19 cellular contexts compared by ENCODE assay signal in the genomic region with DNA sequence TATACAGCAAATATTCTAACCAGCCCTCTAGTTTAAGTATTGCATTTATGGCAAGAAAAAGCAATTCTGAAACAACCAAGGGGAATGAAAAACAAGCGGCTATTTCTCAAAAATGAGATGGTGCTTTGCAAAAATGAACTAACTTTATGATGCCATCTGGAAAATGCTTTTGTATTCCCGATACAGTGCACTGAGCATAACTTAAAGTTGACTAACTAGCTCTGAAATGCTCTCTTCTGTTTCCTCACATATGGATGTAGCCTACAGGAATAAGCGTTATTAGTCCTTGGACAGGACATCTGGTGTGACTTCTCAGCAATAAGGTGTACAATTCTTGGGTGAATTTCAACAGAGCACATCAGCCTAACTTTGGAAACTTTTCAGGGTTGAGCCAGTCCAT.
DNase-seq lines count a peak whose midpoint lies in the region; ATAC-seq, FAIRE-seq and TF ChIP-seq lines count a peak whose summit lies in the region.
"Had no signal": no experiment of that assay in that cellular context is flagged by ENCODE, and none has a peak within 500 bp of the region (broad histone marks: within the 10 kb centered on the region; RNA-seq: fewer than 3 reads in every experiment).

No MANE protein-coding gene starts in this region.

- no peaks in the 10 kb centered on the region for H3K9me3 ChIP-seq in astrocyte (ENCODE audit: insufficient read depth, low read depth, low read length)
- H3K9me3 ChIP-seq in smooth muscle cell (replicated peaks; ENCODE audit: low read depth), result no peaks in the 10 kb centered on the region
- H3K9me3 ChIP-seq: BLaER1 treated with 17β-estradiol and CSF1 and Interleukin-3, amounts not matched to agents 10 nM and 100 nM had no signal

- no peaks in the 10 kb centered on the region for H3K79me2 ChIP-seq in astrocyte (ENCODE audit: insufficient read depth, low read length)
- no peaks in the 10 kb centered on the region for H3K79me2 ChIP-seq in smooth muscle cell (ENCODE audit: low read depth)

- H3K27me3 ChIP-seq in astrocyte (ENCODE audit: insufficient read depth, low read length) (no peaks in the 10 kb centered on the region), smooth muscle cell (ENCODE audit: low read depth) (no peaks in the 10 kb centered on the region)
- H3K27me3 ChIP-seq: BLaER1 treated with 17β-estradiol and CSF1 and Interleukin-3, amounts not matched to agents 10 nM and 100 nM had no signal

- H2AFZ ChIP-seq in astrocyte (ENCODE audit: low read depth, low read length), result no peak overlapping the region
- no peak overlapping the region for H2AFZ ChIP-seq in smooth muscle cell (ENCODE audit: low read depth)
- H2AFZ ChIP-seq: GM23338 had no signal

- no peaks in the 10 kb centered on the region for H3F3A ChIP-seq in smooth muscle cell (ENCODE audit: low read depth)

- no peak overlapping the region for H3K27ac Mint-ChIP-seq in astrocyte (ENCODE audit: unreplicated experiment)
- H3K27ac Mint-ChIP-seq in activated T-helper 2 cell treated with anti-CD3 and anti-CD28 coated beads, Interferon-gamma antibody, Interleukin-2, Interleukin-4, amounts not matched to agents 10 μg/mL and 5 μg/mL and 100 μg/mL, durations not matched to agents 14 hours and 24 hours and 36 hours, result no peak overlapping the region
- H3K27ac Mint-ChIP-seq: B cell; CD8-positive, alpha-beta T cell; GM23338 had no signal

- intact Hi-C loops in activated T-helper 2 cell treated with anti-CD3 and anti-CD28 coated beads, Interferon-gamma antibody, Interleukin-2, Interleukin-4, amounts not matched to agents 10 μg/mL and 5 μg/mL and 100 μg/mL, durations not matched to agents 14 hours and 24 hours and 36 hours (cut with micrococcal nuclease), result no loop called here

- H3K4me2 ChIP-seq in astrocyte (ENCODE audit: low read length) (peak overlapping the region; percentile 31), smooth muscle cell (peak overlapping the region; percentile 33)
- H3K4me2 ChIP-seq: BLaER1 treated with 17β-estradiol and CSF1 and Interleukin-3, amounts not matched to agents 10 nM and 100 nM; GM23338 had no signal

- ATAC-seq in HG02588 (IDR thresholded peaks at IDR 0.05; ENCODE audit: unreplicated experiment), result no peak
- ATAC-seq: CD8-positive, alpha-beta T cell; GM23338 had no signal

- H3K36me3 Mint-ChIP-seq in astrocyte (ENCODE audit: low read depth, unreplicated experiment), result no peaks in the 10 kb centered on the region
- no peaks in the 10 kb centered on the region for H3K36me3 Mint-ChIP-seq in activated T-helper 2 cell treated with anti-CD3 and anti-CD28 coated beads, Interferon-gamma antibody, Interleukin-2, Interleukin-4, amounts not matched to agents 10 μg/mL and 5 μg/mL and 100 μg/mL, durations not matched to agents 14 hours and 24 hours and 36 hours (ENCODE audit: low read depth)
- H3K36me3 Mint-ChIP-seq: CD8-positive, alpha-beta T cell; IgD-negative memory B cell had no signal

- H3K27me3 Mint-ChIP-seq in astrocyte (ENCODE audit: low read depth, unreplicated experiment), result no peaks in the 10 kb centered on the region
- H3K27me3 Mint-ChIP-seq in activated T-helper 2 cell treated with anti-CD3 and anti-CD28 coated beads, Interferon-gamma antibody, Interleukin-2, Interleukin-4, amounts not matched to agents 10 μg/mL and 5 μg/mL and 100 μg/mL, durations not matched to agents 14 hours and 24 hours and 36 hours (ENCODE audit: low read depth), result no peaks in the 10 kb centered on the region
- H3K27me3 Mint-ChIP-seq: B cell had no signal

- H3K9me3 Mint-ChIP-seq in astrocyte (ENCODE audit: unreplicated experiment), result no peaks in the 10 kb centered on the region
- no peaks in the 10 kb centered on the region for H3K9me3 Mint-ChIP-seq in activated T-helper 2 cell treated with anti-CD3 and anti-CD28 coated beads, Interferon-gamma antibody, Interleukin-2, Interleukin-4, amounts not matched to agents 10 μg/mL and 5 μg/mL and 100 μg/mL, durations not matched to agents 14 hours and 24 hours and 36 hours
- H3K9me3 Mint-ChIP-seq: CD8-positive, alpha-beta T cell; GM23338; IgD-negative memory B cell had no signal

- peaks cover 34% of the 10 kb centered on the region for H3K4me1 Mint-ChIP-seq in astrocyte (ENCODE audit: low read depth, unreplicated experiment)
- H3K4me1 Mint-ChIP-seq in activated T-helper 2 cell treated with anti-CD3 and anti-CD28 coated beads, Interferon-gamma antibody, Interleukin-2, Interleukin-4, amounts not matched to agents 10 μg/mL and 5 μg/mL and 100 μg/mL, durations not matched to agents 14 hours and 24 hours and 36 hours (ENCODE audit: low read depth), result no peaks in the 10 kb centered on the region
- H3K4me1 Mint-ChIP-seq: B cell, IgD-negative memory B cell had no signal

- no peak overlapping the region for H3K4me3 ChIP-seq in astrocyte (ENCODE audit: insufficient read depth, low read depth, low read length)
- no peak overlapping the region for H3K4me3 ChIP-seq in smooth muscle cell
- H3K4me3 ChIP-seq: BLaER1 treated with 17β-estradiol and CSF1 and Interleukin-3, amounts not matched to agents 10 nM and 100 nM; GM23338 had no signal

- no peak for TF ChIP-seq CTCF in astrocyte (IDR thresholded peaks at IDR 0.05; ENCODE audit: insufficient read depth, low read depth, low read length)
- no peak for TF ChIP-seq CTCF in smooth muscle cell (IDR thresholded peaks at IDR 0.05; ENCODE audit: borderline replicate concordance, insufficient read depth, poor library complexity, severe bottlenecking)

- H3K9ac ChIP-seq in astrocyte (ENCODE audit: low read length) (no peak overlapping the region), smooth muscle cell (ENCODE audit: low read depth) (no peak overlapping the region)
- H3K9ac ChIP-seq: BLaER1 treated with 17β-estradiol and CSF1 and Interleukin-3, amounts not matched to agents 10 nM and 100 nM had no signal

- H3K36me3 ChIP-seq in astrocyte (ENCODE audit: insufficient read depth, low read length), result no peaks in the 10 kb centered on the region
- no peaks in the 10 kb centered on the region for H3K36me3 ChIP-seq in smooth muscle cell (ENCODE audit: low read depth)
- H3K36me3 ChIP-seq: BLaER1 treated with 17β-estradiol and CSF1 and Interleukin-3, amounts not matched to agents 10 nM and 100 nM had no signal

- FAIRE-seq in astrocyte (lab: Jason Lieb, UNC), result peak; percentile 17
- FAIRE-seq: G401.6, GM12891, GM18507, H54, HTR-8/SVneo had no signal

- 81% methylated on average over 3 of the region's 3 CpGs for WGBS in smooth muscle cell (ENCODE audit: low lambda C conversion rate)

- DNase-seq in DMS 273 (lab: John Stamatoyannopoulos, UW; ENCODE audit: unreplicated experiment) (peak; percentile 74), NCI-H446 treated with DMSO at 0.1 percent for 48 hours (lab: John Stamatoyannopoulos, UW) (peak; percentile 50), astrocyte (ENCODE audit: low read depth) (peak; percentile 56), smooth muscle cell (lab: John Stamatoyannopoulos, UW; ENCODE audit: unreplicated experiment) (no peak)
- no peak for DNase-seq in activated T-helper 2 cell treated with anti-CD3 and anti-CD28 coated beads, Interferon-gamma antibody, Interleukin-2, Interleukin-4, amounts not matched to agents 10 μg/mL and 5 μg/mL and 100 μg/mL, durations not matched to agents 14 hours and 24 hours and 36 hours (ENCODE audit: low spot score)
- DNase-seq in NK-92 treated with Interleukin-12 subunit alpha and Interleukin-12 subunit beta, amount 100 ng/mL, for 24 hours (lab: John Stamatoyannopoulos, UW), result no peak
- DNase-seq: 8988T; Calu3; CD8-positive, alpha-beta T cell had no signal

- H3K4me1 ChIP-seq in astrocyte (ENCODE audit: insufficient read depth, low read length) (peaks cover 18% of the 10 kb centered on the region), smooth muscle cell (ENCODE audit: low read depth) (peaks cover 7% of the 10 kb centered on the region)

- no peak overlapping the region for H3K27ac ChIP-seq in astrocyte (ENCODE audit: low read depth, low read length)
- H3K27ac ChIP-seq in smooth muscle cell (ENCODE audit: low read depth), result peak overlapping the region; percentile 59
- H3K27ac ChIP-seq: BLaER1 treated with 17β-estradiol and CSF1 and Interleukin-3, amounts not matched to agents 10 nM and 100 nM had no signal

- H4K20me1 ChIP-seq in astrocyte (ENCODE audit: insufficient read depth, low read length) (no peaks in the 10 kb centered on the region), smooth muscle cell (ENCODE audit: low read depth) (no peaks in the 10 kb centered on the region)
- H4K20me1 ChIP-seq: BLaER1 treated with 17β-estradiol and CSF1 and Interleukin-3, amounts not matched to agents 10 nM and 100 nM had no signal

- H3K4me3 Mint-ChIP-seq in astrocyte (ENCODE audit: unreplicated experiment), result no peak overlapping the region
- H3K4me3 Mint-ChIP-seq in activated T-helper 2 cell treated with anti-CD3 and anti-CD28 coated beads, Interferon-gamma antibody, Interleukin-2, Interleukin-4, amounts not matched to agents 10 μg/mL and 5 μg/mL and 100 μg/mL, durations not matched to agents 14 hours and 24 hours and 36 hours (ENCODE audit: low read depth), result no peak overlapping the region
- H3K4me3 Mint-ChIP-seq: B cell; CD8-positive, alpha-beta T cell; GM23338; IgD-negative memory B cell had no signal

Comparison
In these comparisons a context has a peak if more than half of its experiments do, and no peak if none do; other contexts are left out.
1. DNase-seq: peak in DMS 273 (single experiment), NCI-H446 treated with DMSO at 0.1 percent for 48 hours (single experiment) and astrocyte (single experiment); none in smooth muscle cell (single experiment), activated T-helper 2 cell treated with anti-CD3 and anti-CD28 coated beads, Interferon-gamma antibody, Interleukin-2, Interleukin-4, amounts not matched to agents 10 μg/mL and 5 μg/mL and 100 μg/mL, durations not matched to agents 14 hours and 24 hours and 36 hours (single experiment) and NK-92 treated with Interleukin-12 subunit alpha and Interleukin-12 subunit beta, amount 100 ng/mL, for 24 hours (single experiment).